In the genomic region with DNA sequence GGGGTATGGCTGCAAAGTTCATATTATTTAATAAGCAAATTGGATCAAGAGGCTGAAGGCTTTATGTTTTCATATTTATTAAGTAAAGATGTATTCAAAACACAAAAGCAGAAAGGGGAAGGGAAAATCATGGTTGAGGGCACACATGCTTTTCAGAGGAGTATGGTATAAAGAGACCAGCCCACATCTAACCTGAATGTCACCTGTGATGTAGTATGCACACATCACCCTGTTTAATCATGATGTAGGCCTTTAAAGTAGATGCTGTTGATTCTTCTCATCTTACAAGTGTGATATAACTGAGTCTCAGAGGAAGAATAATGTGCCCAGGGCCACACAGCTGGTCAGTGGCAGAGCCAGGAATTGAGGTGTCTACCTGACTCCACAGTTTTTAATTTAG, we compare ENCODE assay signal across 29 cellular contexts.
"Had no signal": no experiment of that assay in that cellular context is flagged by ENCODE, and none has a peak within 500 bp of the region (broad histone marks: within the 10 kb centered on the region; RNA-seq: fewer than 3 reads in every experiment).

No MANE protein-coding gene starts in this region.

- H3K4me2 ChIP-seq: PC-9 had no signal

- H3K27ac Mint-ChIP-seq: activated CD8-positive, alpha-beta T cell treated with anti-CD3 and anti-CD28 coated beads, Interleukin-2, amount 10 ng/mL, durations not matched to agents 7 days and 5 days; activated naive CD4-positive, alpha-beta T cell treated with anti-CD3 and anti-CD28 coated beads, Interleukin-2, amount 50 U/mL, for 24 hours; activated T-helper 1 cell treated with anti-CD3 and anti-CD28 coated beads, Interleukin-12 subunit alpha, Interleukin-12 subunit beta, Interleukin-2, Interleukin-4 antibody, amounts not matched to agents 30 ng/mL and 10 ng/mL and 1 ng/mL, durations not matched to agents 14 hours and 24 hours and 36 hours; T-cell had no signal

- ATAC-seq: activated CD8-positive, alpha-beta T cell treated with anti-CD3 and anti-CD28 coated beads, Interleukin-2, amount 10 ng/mL, durations not matched to agents 7 days and 5 days; K562; T-cell had no signal

- H3K4me1 Mint-ChIP-seq: activated naive CD4-positive, alpha-beta T cell treated with anti-CD3 and anti-CD28 coated beads, Interleukin-2, amount 50 U/mL, for 24 hours; T-cell had no signal

- H3K9me3 Mint-ChIP-seq: activated naive CD4-positive, alpha-beta T cell treated with anti-CD3 and anti-CD28 coated beads, Interleukin-2, amount 50 U/mL, for 24 hours had no signal

- H3K36me3 ChIP-seq: breast epithelium had no signal

- H3K27me3 ChIP-seq: breast epithelium had no signal

- H3K36me3 Mint-ChIP-seq: activated naive CD4-positive, alpha-beta T cell treated with anti-CD3 and anti-CD28 coated beads, Interleukin-2, amount 50 U/mL, for 24 hours had no signal

- DNase-seq: activated CD4-positive, alpha-beta T cell treated with anti-CD3 and anti-CD28 coated beads for 4 hours; activated CD8-positive, alpha-beta memory T cell treated with anti-CD3 and anti-CD28 coated beads, Interleukin-2, amount 50 U/mL, for 48 hours; activated CD8-positive, alpha-beta T cell treated with anti-CD3 and anti-CD28 coated beads, Interleukin-2, amount 10 ng/mL, durations not matched to agents 7 days and 5 days; activated effector memory CD4-positive, alpha-beta T cell treated with Interleukin-2 at 50 U/mL for 16 hours; activated naive CD4-positive, alpha-beta T cell; activated T-cell treated with anti-CD3 and anti-CD28 coated beads, Interleukin-2, amount 50 U/mL, for 1 hour; aorta; caudate nucleus; NCI-H1092 treated with DMSO at 0.1 percent for 48 hours; NCI-H1417 treated with DMSO at 0.1 percent for 48 hours; NCI-H1694; NCI-H2029; NCI-H2107; NCI-H2171 treated with DMSO at 0.1 percent for 48 hours; NCI-H226; NCI-H526; NCI-H82; NK-92 treated with Interleukin-12 subunit alpha and Interleukin-12 subunit beta, amount 100 ng/mL, for 24 hours; PC-9; SIG-M5; T-cell; T-helper 2 cell; T1000 had no signal

- H2AFZ ChIP-seq: PC-9 had no signal

- H3K4me3 ChIP-seq: breast epithelium, K562, PC-9, SK-N-MC had no signal

- H3K9me3 ChIP-seq: breast epithelium had no signal

- H3K27me3 Mint-ChIP-seq: activated naive CD4-positive, alpha-beta T cell treated with anti-CD3 and anti-CD28 coated beads, Interleukin-2, amount 50 U/mL, for 24 hours; T-cell had no signal

- H3K4me1 ChIP-seq: breast epithelium had no signal

- H3K27ac ChIP-seq: breast epithelium, PC-9, SK-N-MC, VCaP had no signal

- H3K4me3 Mint-ChIP-seq: activated CD8-positive, alpha-beta T cell treated with anti-CD3 and anti-CD28 coated beads, Interleukin-2, amount 10 ng/mL, durations not matched to agents 7 days and 5 days; activated naive CD4-positive, alpha-beta T cell treated with anti-CD3 and anti-CD28 coated beads, Interleukin-2, amount 50 U/mL, for 24 hours; activated T-helper 1 cell treated with anti-CD3 and anti-CD28 coated beads, Interleukin-12 subunit alpha, Interleukin-12 subunit beta, Interleukin-2, Interleukin-4 antibody, amounts not matched to agents 30 ng/mL and 10 ng/mL and 1 ng/mL, durations not matched to agents 14 hours and 24 hours and 36 hours; T-cell had no signal
